ENCODE assay signal across 28 cellular contexts in the genomic region with DNA sequence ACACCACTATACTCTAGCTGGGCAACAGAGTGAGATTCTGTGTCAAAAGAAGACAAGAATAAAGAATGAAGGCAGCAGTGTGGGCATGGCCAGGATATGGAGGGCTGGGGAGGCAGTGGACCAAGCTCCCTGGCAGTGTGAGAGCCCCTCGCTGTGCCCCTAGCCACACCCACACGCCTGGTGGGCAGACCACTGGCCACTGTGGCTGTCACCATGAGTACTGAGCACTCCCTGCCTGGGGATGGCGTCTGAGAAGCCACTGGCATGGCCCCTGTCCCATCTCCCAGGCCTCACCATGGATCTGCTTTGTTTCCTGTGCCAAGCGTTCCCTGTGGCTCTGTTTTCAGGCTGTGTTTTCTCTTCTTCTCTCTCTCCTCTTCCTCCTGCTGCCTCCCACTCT. TPM values are rescaled to one million over a fixed set of nuclear protein-coding genes. Genes with fewer than 3 reads are reported as not detected.
"Had no signal": no experiment of that assay in that cellular context is flagged by ENCODE, and none has a peak within 500 bp of the region (broad histone marks: within the 10 kb centered on the region; RNA-seq: fewer than 3 reads in every experiment).

No MANE protein-coding gene starts in this region.

- H3K4me3 Mint-ChIP-seq: activated B cell treated with CpG ODN at 0.5 μM for 24 hours; activated CD8-positive, alpha-beta T cell treated with anti-CD3 and anti-CD28 coated beads for 36 hours; activated naive CD8-positive, alpha-beta T cell; dendritic cell treated with granulocyte-macrophage colony-stimulating factor and Interleukin-4, amounts not matched to agents 40 ng/mL and 50 ng/mL, for 4 days; endodermal cell; naive thymus-derived CD8-positive, alpha-beta T cell; stimulated activated effector memory CD8-positive, alpha-beta T cell treated with anti-CD3 and anti-CD28 coated beads, Interleukin-12 subunit alpha, Interleukin-12 subunit beta, amount 100 ng/mL, for 72 hours; stimulated activated naive CD8-positive, alpha-beta T cell treated with anti-CD3 and anti-CD28 coated beads, Interleukin-15, Interleukin-2, amounts not matched to agents 100 ng/mL and 50 ng/mL, for 24 hours; T-cell; T-helper 2 cell treated with Interferon-gamma antibody and Interleukin-4, amounts not matched to agents 5 μg/mL and 100 μg/mL, for 36 hours had no signal

- H3K36me3 ChIP-seq: right lobe of liver, thoracic aorta, uterus had no signal

- DNase-seq: activated B cell treated with CpG ODN at 0.5 μM for 24 hours; activated CD4-positive, alpha-beta T cell treated with anti-CD3 and anti-CD28 coated beads, Interleukin-2, amount 50 U/mL, for 1 hour; activated CD8-positive, alpha-beta T cell treated with anti-CD3 and anti-CD28 coated beads for 36 hours; activated naive CD4-positive, alpha-beta T cell treated with Interleukin-2 at 50 U/mL for 16 hours; activated T-cell treated with anti-CD3 and anti-CD28 coated beads, Interleukin-2, amount 50 U/mL, for 48 hours; body of pancreas; endodermal cell; foreskin fibroblast; head of caudate nucleus; hippocampal formation; left colon; mesenchymal stem cell; naive thymus-derived CD8-positive, alpha-beta T cell; stimulated activated CD4-positive, alpha-beta T cell treated with anti-CD3 and anti-CD28 coated beads, Interleukin-4, amount 100 ng/mL, for 24 hours; T-cell; trophoblast cell; uterus had no signal

- H3K9me3 ChIP-seq: body of pancreas, right lobe of liver, uterus had no signal

- H3K27ac ChIP-seq: body of pancreas, right lobe of liver, skin epidermis, thoracic aorta, uterus had no signal

- H3K9me3 Mint-ChIP-seq: activated B cell treated with CpG ODN at 0.5 μM for 24 hours; activated CD8-positive, alpha-beta T cell treated with anti-CD3 and anti-CD28 coated beads for 36 hours; activated T-helper 2 cell treated with anti-CD3 and anti-CD28 coated beads, Interferon-gamma antibody, Interleukin-2, Interleukin-4, amounts not matched to agents 10 μg/mL and 5 μg/mL and 100 μg/mL, durations not matched to agents 14 hours and 24 hours and 36 hours; dendritic cell treated with granulocyte-macrophage colony-stimulating factor and Interleukin-4, amounts not matched to agents 40 ng/mL and 50 ng/mL, for 4 days; stimulated activated effector memory CD8-positive, alpha-beta T cell treated with anti-CD3 and anti-CD28 coated beads, Interleukin-12 subunit alpha, Interleukin-12 subunit beta, amount 100 ng/mL, for 72 hours; stimulated activated naive CD8-positive, alpha-beta T cell treated with anti-CD3 and anti-CD28 coated beads, Interleukin-15, Interleukin-2, amounts not matched to agents 100 ng/mL and 50 ng/mL, for 24 hours; T-cell; T-helper 2 cell treated with Interferon-gamma antibody and Interleukin-4, amounts not matched to agents 5 μg/mL and 100 μg/mL, for 36 hours had no signal

- H3K36me3 Mint-ChIP-seq: activated naive CD8-positive, alpha-beta T cell; stimulated activated effector memory CD8-positive, alpha-beta T cell treated with anti-CD3 and anti-CD28 coated beads, Interleukin-12 subunit alpha, Interleukin-12 subunit beta, amount 100 ng/mL, for 72 hours; T-cell had no signal

- H3K27me3 Mint-ChIP-seq: activated B cell treated with CpG ODN at 0.5 μM for 24 hours; activated CD8-positive, alpha-beta T cell treated with anti-CD3 and anti-CD28 coated beads for 36 hours; activated naive CD8-positive, alpha-beta T cell; stimulated activated naive CD8-positive, alpha-beta T cell treated with anti-CD3 and anti-CD28 coated beads, Interleukin-15, Interleukin-2, amounts not matched to agents 100 ng/mL and 50 ng/mL, for 24 hours had no signal

- H3K4me1 Mint-ChIP-seq: T-cell had no signal

- H3K4me3 ChIP-seq: body of pancreas, right lobe of liver, skin epidermis, thoracic aorta, uterus had no signal

- H3K27me3 ChIP-seq: body of pancreas, right lobe of liver, uterus had no signal

- ATAC-seq: activated CD8-positive, alpha-beta T cell treated with anti-CD3 and anti-CD28 coated beads for 36 hours; body of pancreas; esophagus mucosa; left colon; naive thymus-derived CD8-positive, alpha-beta T cell; right lobe of liver; stimulated activated effector memory CD8-positive, alpha-beta T cell treated with anti-CD3 and anti-CD28 coated beads, Interleukin-12 subunit alpha, Interleukin-12 subunit beta, amount 100 ng/mL, for 72 hours; T-cell had no signal

- H3K27ac Mint-ChIP-seq: activated B cell treated with CpG ODN at 0.5 μM for 24 hours; activated CD8-positive, alpha-beta T cell treated with anti-CD3 and anti-CD28 coated beads for 36 hours; activated naive CD8-positive, alpha-beta T cell; activated T-helper 2 cell treated with anti-CD3 and anti-CD28 coated beads, Interferon-gamma antibody, Interleukin-2, Interleukin-4, amounts not matched to agents 10 μg/mL and 5 μg/mL and 100 μg/mL, durations not matched to agents 14 hours and 24 hours and 36 hours; dendritic cell treated with granulocyte-macrophage colony-stimulating factor and Interleukin-4, amounts not matched to agents 40 ng/mL and 50 ng/mL, for 4 days; endodermal cell; progenitor cell of endocrine pancreas; stimulated activated effector memory CD8-positive, alpha-beta T cell treated with anti-CD3 and anti-CD28 coated beads, Interleukin-12 subunit alpha, Interleukin-12 subunit beta, amount 100 ng/mL, for 72 hours; stimulated activated naive CD8-positive, alpha-beta T cell treated with anti-CD3 and anti-CD28 coated beads, Interleukin-15, Interleukin-2, amounts not matched to agents 100 ng/mL and 50 ng/mL, for 24 hours; T-cell; T-helper 2 cell treated with Interferon-gamma antibody and Interleukin-4, amounts not matched to agents 5 μg/mL and 100 μg/mL, for 36 hours had no signal

RNA-seq across cellular contexts. Expression of gene STUM, which starts 51.7 kb away (rescaled TPM):
- total RNA-seq: activated CD8-positive, alpha-beta T cell treated with anti-CD3 and anti-CD28 coated beads for 36 hours; activated T-helper 2 cell treated with anti-CD3 and anti-CD28 coated beads, Interferon-gamma antibody, Interleukin-2, Interleukin-4, amounts not matched to agents 10 μg/mL and 5 μg/mL and 100 μg/mL, durations not matched to agents 14 hours and 24 hours and 36 hours had no signal
- polyA plus RNA-seq: naive thymus-derived CD8-positive, alpha-beta T cell had no signal
